Comparison of ENCODE assay signal across 15 cellular contexts in genomic region chr16:12452549-12452948, GRCh38.
"Had no signal": no experiment of that assay in that cellular context is flagged by ENCODE, and none has a peak within 500 bp of the region (broad histone marks: within the 10 kb centered on the region; RNA-seq: fewer than 3 reads in every experiment).

No MANE protein-coding gene starts in this region.

- DNase-seq: central memory CD4-positive, alpha-beta T cell; effector memory CD8-positive, alpha-beta T cell; gastrocnemius medialis; kidney; left cardiac atrium; left ventricle myocardium inferior; lower lobe of right lung; posterior cingulate gyrus; stimulated activated CD4-positive, alpha-beta T cell treated with anti-CD3 and anti-CD28 coated beads, Interleukin-2, amount 100 ng/mL, for 48 hours; stimulated activated naive CD4-positive, alpha-beta T cell treated with Interleukin-2 at 50 U/mL for 16 hours; testis; upper lobe of right lung had no signal

- H3K27ac Mint-ChIP-seq: dendritic cell treated with granulocyte-macrophage colony-stimulating factor and Interleukin-4, amounts not matched to agents 40 ng/mL and 50 ng/mL, for 4 days; memory B cell had no signal

- ATAC-seq: effector memory CD8-positive, alpha-beta T cell; gastrocnemius medialis; left cardiac atrium; lower lobe of right lung; naive thymus-derived CD8-positive, alpha-beta T cell; upper lobe of right lung had no signal

- H3K4me3 Mint-ChIP-seq: dendritic cell treated with granulocyte-macrophage colony-stimulating factor and Interleukin-4, amounts not matched to agents 40 ng/mL and 50 ng/mL, for 4 days; effector memory CD8-positive, alpha-beta T cell; memory B cell; naive thymus-derived CD8-positive, alpha-beta T cell had no signal

- H3K27me3 Mint-ChIP-seq: dendritic cell treated with granulocyte-macrophage colony-stimulating factor and Interleukin-4, amounts not matched to agents 40 ng/mL and 50 ng/mL, for 4 days; effector memory CD8-positive, alpha-beta T cell; memory B cell; naive thymus-derived CD8-positive, alpha-beta T cell had no signal

- H3K9me3 Mint-ChIP-seq: dendritic cell treated with granulocyte-macrophage colony-stimulating factor and Interleukin-4, amounts not matched to agents 40 ng/mL and 50 ng/mL, for 4 days; effector memory CD8-positive, alpha-beta T cell had no signal
